ENCODE assay signal across 1 cellular context in genomic region chr11:46332568-46333128, GRCh38.
A peak's percentile ranks its signal among the peaks of the same experiment; 100 is the strongest.
TF ChIP-seq lines count a peak whose summit lies in the region.

No MANE protein-coding gene starts in this region.

TF ChIP-seq in GM23338, 12 proteins besides CTCF, POLR2A, EP300 and RAD21 (continued from another document):
- TF ChIP-seq, protein P1, sequence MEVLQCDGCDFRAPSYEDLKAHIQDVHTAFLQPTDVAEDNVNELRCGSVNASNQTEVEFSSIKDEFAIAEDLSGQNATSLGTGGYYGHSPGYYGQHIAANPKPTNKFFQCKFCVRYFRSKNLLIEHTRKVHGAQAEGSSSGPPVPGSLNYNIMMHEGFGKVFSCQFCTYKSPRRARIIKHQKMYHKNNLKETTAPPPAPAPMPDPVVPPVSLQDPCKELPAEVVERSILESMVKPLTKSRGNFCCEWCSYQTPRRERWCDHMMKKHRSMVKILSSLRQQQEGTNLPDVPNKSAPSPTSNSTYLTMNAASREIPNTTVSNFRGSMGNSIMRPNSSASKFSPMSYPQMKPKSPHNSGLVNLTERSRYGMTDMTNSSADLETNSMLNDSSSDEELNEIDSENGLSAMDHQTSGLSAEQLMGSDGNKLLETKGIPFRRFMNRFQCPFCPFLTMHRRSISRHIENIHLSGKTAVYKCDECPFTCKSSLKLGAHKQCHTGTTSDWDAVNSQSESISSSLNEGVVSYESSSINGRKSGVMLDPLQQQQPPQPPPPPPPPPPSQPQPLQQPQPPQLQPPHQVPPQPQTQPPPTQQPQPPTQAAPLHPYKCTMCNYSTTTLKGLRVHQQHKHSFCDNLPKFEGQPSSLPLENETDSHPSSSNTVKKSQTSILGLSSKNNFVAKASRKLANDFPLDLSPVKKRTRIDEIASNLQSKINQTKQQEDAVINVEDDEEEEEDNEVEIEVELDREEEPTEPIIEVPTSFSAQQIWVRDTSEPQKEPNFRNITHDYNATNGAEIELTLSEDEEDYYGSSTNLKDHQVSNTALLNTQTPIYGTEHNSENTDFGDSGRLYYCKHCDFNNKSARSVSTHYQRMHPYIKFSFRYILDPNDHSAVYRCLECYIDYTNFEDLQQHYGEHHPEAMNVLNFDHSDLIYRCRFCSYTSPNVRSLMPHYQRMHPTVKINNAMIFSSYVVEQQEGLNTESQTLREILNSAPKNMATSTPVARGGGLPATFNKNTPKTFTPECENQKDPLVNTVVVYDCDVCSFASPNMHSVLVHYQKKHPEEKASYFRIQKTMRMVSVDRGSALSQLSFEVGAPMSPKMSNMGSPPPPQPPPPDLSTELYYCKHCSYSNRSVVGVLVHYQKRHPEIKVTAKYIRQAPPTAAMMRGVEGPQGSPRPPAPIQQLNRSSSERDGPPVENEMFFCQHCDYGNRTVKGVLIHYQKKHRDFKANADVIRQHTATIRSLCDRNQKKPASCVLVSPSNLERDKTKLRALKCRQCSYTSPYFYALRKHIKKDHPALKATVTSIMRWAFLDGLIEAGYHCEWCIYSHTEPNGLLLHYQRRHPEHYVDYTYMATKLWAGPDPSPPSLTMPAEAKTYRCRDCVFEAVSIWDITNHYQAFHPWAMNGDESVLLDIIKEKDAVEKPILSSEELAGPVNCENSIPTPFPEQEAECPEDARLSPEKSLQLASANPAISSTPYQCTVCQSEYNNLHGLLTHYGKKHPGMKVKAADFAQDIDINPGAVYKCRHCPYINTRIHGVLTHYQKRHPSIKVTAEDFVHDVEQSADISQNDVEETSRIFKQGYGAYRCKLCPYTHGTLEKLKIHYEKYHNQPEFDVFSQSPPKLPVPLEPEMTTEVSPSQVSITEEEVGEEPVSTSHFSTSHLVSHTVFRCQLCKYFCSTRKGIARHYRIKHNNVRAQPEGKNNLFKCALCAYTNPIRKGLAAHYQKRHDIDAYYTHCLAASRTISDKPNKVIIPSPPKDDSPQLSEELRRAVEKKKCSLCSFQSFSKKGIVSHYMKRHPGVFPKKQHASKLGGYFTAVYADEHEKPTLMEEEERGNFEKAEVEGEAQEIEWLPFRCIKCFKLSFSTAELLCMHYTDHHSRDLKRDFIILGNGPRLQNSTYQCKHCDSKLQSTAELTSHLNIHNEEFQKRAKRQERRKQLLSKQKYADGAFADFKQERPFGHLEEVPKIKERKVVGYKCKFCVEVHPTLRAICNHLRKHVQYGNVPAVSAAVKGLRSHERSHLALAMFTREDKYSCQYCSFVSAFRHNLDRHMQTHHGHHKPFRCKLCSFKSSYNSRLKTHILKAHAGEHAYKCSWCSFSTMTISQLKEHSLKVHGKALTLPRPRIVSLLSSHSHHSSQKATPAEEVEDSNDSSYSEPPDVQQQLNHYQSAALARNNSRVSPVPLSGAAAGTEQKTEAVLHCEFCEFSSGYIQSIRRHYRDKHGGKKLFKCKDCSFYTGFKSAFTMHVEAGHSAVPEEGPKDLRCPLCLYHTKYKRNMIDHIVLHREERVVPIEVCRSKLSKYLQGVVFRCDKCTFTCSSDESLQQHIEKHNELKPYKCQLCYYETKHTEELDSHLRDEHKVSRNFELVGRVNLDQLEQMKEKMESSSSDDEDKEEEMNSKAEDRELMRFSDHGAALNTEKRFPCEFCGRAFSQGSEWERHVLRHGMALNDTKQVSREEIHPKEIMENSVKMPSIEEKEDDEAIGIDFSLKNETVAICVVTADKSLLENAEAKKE (CRISPR knock-in tag; IDR thresholded peaks at IDR 0.05): no peak
- peak; percentile 0 for TF ChIP-seq EZH2 (IDR thresholded peaks at IDR 0.05; ENCODE audit: low read depth, unreplicated experiment)
TF ChIP-seq in GM23338: peak in this region for 1.
